Comparison of ENCODE assay signal across 12 cellular contexts in the genomic region with DNA sequence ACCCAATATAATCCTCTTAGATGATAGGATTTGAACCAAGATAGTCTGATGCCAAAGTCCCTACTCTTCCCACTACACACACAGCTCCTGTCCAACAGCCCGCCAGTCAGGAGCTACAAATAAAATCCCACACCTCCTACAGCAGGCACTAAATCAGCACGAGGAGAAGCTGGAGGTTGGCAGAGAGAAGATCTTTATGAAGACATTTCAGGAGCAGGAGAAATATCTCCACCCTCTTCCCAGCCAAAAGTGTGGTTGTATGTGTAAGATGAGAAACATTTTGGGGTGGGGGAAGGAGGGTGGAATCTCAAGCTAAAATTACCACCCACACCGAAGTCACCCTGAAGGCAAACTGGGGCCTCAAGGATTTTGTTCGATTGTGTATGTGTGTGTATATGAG.
"Had no signal": no experiment of that assay in that cellular context is flagged by ENCODE, and none has a peak within 500 bp of the region (broad histone marks: within the 10 kb centered on the region; RNA-seq: fewer than 3 reads in every experiment).

No MANE protein-coding gene starts in this region.

- H3K9me3 Mint-ChIP-seq: activated T-cell treated with anti-CD3 and anti-CD28 coated beads, Interleukin-2, amount 50 U/mL, for 4 hours; natural killer cell treated with Interleukin-12 subunit alpha and Interleukin-12 subunit beta and Interleukin-15 and Interleukin-18, amount 100 ng/mL, for 72 hours had no signal

- H3K27me3 ChIP-seq: esophagus muscularis mucosa, sigmoid colon, testis had no signal

- H3K27ac ChIP-seq: esophagus muscularis mucosa, testis had no signal

- H3K4me1 ChIP-seq: testis had no signal

- H3K27ac Mint-ChIP-seq: activated naive CD8-positive, alpha-beta T cell; natural killer cell treated with Interleukin-12 subunit alpha and Interleukin-12 subunit beta and Interleukin-15 and Interleukin-18, amount 100 ng/mL, for 72 hours had no signal

- H3K36me3 ChIP-seq: sigmoid colon had no signal

- H3K9me3 ChIP-seq: esophagus muscularis mucosa, mucosa of descending colon, sigmoid colon, testis had no signal

- H3K36me3 Mint-ChIP-seq: natural killer cell treated with Interleukin-12 subunit alpha and Interleukin-12 subunit beta and Interleukin-15 and Interleukin-18, amount 100 ng/mL, for 72 hours had no signal

- H3K4me3 Mint-ChIP-seq: activated naive CD8-positive, alpha-beta T cell; activated T-cell treated with anti-CD3 and anti-CD28 coated beads, Interleukin-2, amount 50 U/mL, for 4 hours; natural killer cell treated with Interleukin-12 subunit alpha and Interleukin-12 subunit beta and Interleukin-15 and Interleukin-18, amount 100 ng/mL, for 72 hours had no signal

- H3K4me3 ChIP-seq: esophagus muscularis mucosa, mucosa of descending colon, sigmoid colon, testis had no signal

- DNase-seq: activated CD4-positive, alpha-beta T cell treated with anti-CD3 and anti-CD28 coated beads, Interleukin-2, amount 50 U/mL, for 4 hours; activated effector memory CD4-positive, alpha-beta T cell treated with anti-CD3 and anti-CD28 coated beads, Interleukin-2, amount 50 U/mL, for 16 hours; activated T-cell treated with anti-CD3 and anti-CD28 coated beads, Interleukin-2, amount 50 U/mL, for 4 hours; glutamatergic neuron; mucosa of descending colon; sigmoid colon; stimulated activated CD4-positive, alpha-beta T cell treated with anti-CD3 and anti-CD28 coated beads, Interleukin-2, amount 100 ng/mL, for 48 hours; stimulated activated naive CD4-positive, alpha-beta T cell treated with Interleukin-2 at 50 U/mL for 16 hours; testis had no signal
